1 cellular context compared by ENCODE assay signal in the genomic region with DNA sequence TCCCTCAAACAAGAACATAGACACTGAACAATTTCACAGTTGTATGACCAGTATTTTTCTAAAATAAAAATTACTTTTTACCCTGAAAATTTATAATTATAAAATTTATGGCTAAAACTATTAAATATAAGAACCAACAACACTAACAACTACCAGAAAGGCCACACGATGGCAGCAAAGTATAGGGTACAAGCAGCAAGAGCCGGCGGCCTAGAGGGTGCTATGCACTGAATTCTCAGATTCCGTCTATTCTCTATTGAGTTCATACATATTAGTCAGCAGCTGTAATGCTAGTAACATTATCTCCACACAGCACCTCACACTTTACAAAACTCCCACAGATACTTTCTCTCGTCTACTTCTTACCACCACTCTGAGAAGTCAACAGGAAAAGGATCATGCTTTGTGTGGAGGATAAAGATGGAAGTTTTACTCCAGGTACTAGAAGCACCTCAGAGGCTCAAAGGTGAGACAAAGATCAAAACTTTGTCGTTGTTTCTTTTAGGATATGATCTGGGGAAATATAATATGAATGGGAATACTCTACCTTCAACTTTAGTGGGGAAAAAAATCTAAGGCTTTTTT.
TF ChIP-seq lines count a peak whose summit lies in the region.

No MANE protein-coding gene starts in this region.

TF ChIP-seq in SK-N-SH treated with all-trans-retinoic acid at 6 μM for 48 hours, 23 proteins besides CTCF, POLR2A, EP300 and RAD21 (continued from another document):
- TF ChIP-seq TCF4 (CRISPR knock-in tag; IDR thresholded peaks at IDR 0.05; ENCODE audit: borderline replicate concordance): no peak
- TF ChIP-seq ZNF8 (CRISPR knock-in tag; IDR thresholded peaks at IDR 0.05): no peak
- TF ChIP-seq ESRRG (CRISPR knock-in tag; IDR thresholded peaks at IDR 0.05): no peak
- TF ChIP-seq BACH2 (CRISPR knock-in tag; IDR thresholded peaks at IDR 0.05; ENCODE audit: borderline replicate concordance): no peak
- no peak for TF ChIP-seq ZFP30 (CRISPR knock-in tag; IDR thresholded peaks at IDR 0.05)
